Comparison of ENCODE assay signal across 17 cellular contexts in genomic region chr18:75158465-75159237, GRCh38. TPM values are rescaled to one million over a fixed set of nuclear protein-coding genes. Genes with fewer than 3 reads are reported as not detected.
DNase-seq lines count a peak whose midpoint lies in the region; ATAC-seq and TF ChIP-seq lines count a peak whose summit lies in the region.
"Had no signal": no experiment of that assay in that cellular context is flagged by ENCODE, and none has a peak within 500 bp of the region (broad histone marks: within the 10 kb centered on the region; RNA-seq: fewer than 3 reads in every experiment).

No MANE protein-coding gene starts in this region.

- in situ Hi-C loops in brain microvascular endothelial cell (cut with HindIII; ENCODE audit: low pct_ligation_motif_present, low sequenced_read_pairs) = no loop called here

- H3K4me3 Mint-ChIP-seq in activated naive CD8-positive, alpha-beta T cell treated with anti-CD3 and anti-CD28 coated beads for 36 hours = no peak overlapping the region
- H3K4me3 Mint-ChIP-seq in activated naive CD8-positive, alpha-beta T cell treated with anti-CD3 and anti-CD28 coated beads, Interleukin-2, amount 50 U/mL, for 24 hours = no peak overlapping the region
- H3K4me3 Mint-ChIP-seq: H9 had no signal

- TF ChIP-seq POLR2A in esophagus muscularis mucosa (IDR thresholded peaks at IDR 0.05; ENCODE audit: low read depth) = no peak
- TF ChIP-seq POLR2A in spleen (IDR thresholded peaks at IDR 0.05) = no peak

- H3K27ac ChIP-seq in esophagus muscularis mucosa (replicated peaks in 1 of 4) (no peak overlapping the region), trophoblast cell (ENCODE audit: low read depth, low read length) (no peak overlapping the region), spleen (no peak overlapping the region), brain microvascular endothelial cell (no peak overlapping the region)
- H3K27ac ChIP-seq: 22Rv1 had no signal

- no peak overlapping the region for H3K18ac ChIP-seq in trophoblast cell (ENCODE audit: low read length)

- no peak overlapping the region for H4K8ac ChIP-seq in trophoblast cell (ENCODE audit: low read depth, low read length)

- no peaks in the 10 kb centered on the region for H3K79me2 ChIP-seq in trophoblast cell (ENCODE audit: control insufficient read depth, insufficient read depth, low read length, poor library complexity)

- no peaks in the 10 kb centered on the region for H3K9me3 Mint-ChIP-seq in activated naive CD8-positive, alpha-beta T cell treated with anti-CD3 and anti-CD28 coated beads for 36 hours
- peaks cover 4% of the 10 kb centered on the region for H3K9me3 Mint-ChIP-seq in activated naive CD8-positive, alpha-beta T cell treated with anti-CD3 and anti-CD28 coated beads, Interleukin-2, amount 50 U/mL, for 24 hours

- H2AK5ac ChIP-seq in trophoblast cell (ENCODE audit: low read length) = no peak overlapping the region

- no peak for TF ChIP-seq EP300 in esophagus muscularis mucosa (IDR thresholded peaks at IDR 0.05)

- peak overlapping the region; percentile 32 for H3K27ac Mint-ChIP-seq in activated naive CD8-positive, alpha-beta T cell treated with anti-CD3 and anti-CD28 coated beads for 36 hours
- no peak overlapping the region for H3K27ac Mint-ChIP-seq in activated naive CD8-positive, alpha-beta T cell treated with anti-CD3 and anti-CD28 coated beads, Interleukin-2, amount 50 U/mL, for 24 hours

- H3K27me3 ChIP-seq in esophagus muscularis mucosa (peaks cover 0 to 5% (median 0%) of the 10 kb centered on the region in 4 donors), trophoblast cell (ENCODE audit: insufficient read depth, low read length) (no peaks in the 10 kb centered on the region), spleen (replicated peaks in 1 of 7) (peaks cover 0 to 4% (median 0%) of the 10 kb centered on the region in 7 donors), brain microvascular endothelial cell (replicated peaks) (peaks cover 3% of the 10 kb centered on the region)

- H4K12ac ChIP-seq in trophoblast cell (ENCODE audit: low read depth, low read length) = no peak overlapping the region

- H3K9me3 ChIP-seq in esophagus muscularis mucosa = no peaks in the 10 kb centered on the region
- H3K9me3 ChIP-seq in trophoblast cell (ENCODE audit: insufficient read depth, low read depth, low read length) = peaks cover 11% of the 10 kb centered on the region
- peaks cover 0 to 4% (median 0%) of the 10 kb centered on the region in 8 donors for H3K9me3 ChIP-seq in spleen

- intact Hi-C loops in esophagus muscularis mucosa (cut with DNase I) = no loop called here
- intact Hi-C loops in spleen (cut with DNase I; ENCODE audit: low total_unique reads) = no loop called here
- intact Hi-C loops in posterior vena cava (cut with DNase I) = no loop called here

- no peaks in the 10 kb centered on the region for H3K36me3 ChIP-seq in esophagus muscularis mucosa
- H3K36me3 ChIP-seq in trophoblast cell (ENCODE audit: control insufficient read depth in 1 of 2, insufficient read depth in 2 of 2, low read length in 2 of 2) = no peaks in the 10 kb centered on the region
- H3K36me3 ChIP-seq in spleen = no peaks in the 10 kb centered on the region
- no peaks in the 10 kb centered on the region for H3K36me3 ChIP-seq in brain microvascular endothelial cell (replicated peaks)

- H3K23ac ChIP-seq in trophoblast cell (ENCODE audit: low read length) = no peak overlapping the region

- H3K4me1 ChIP-seq in esophagus muscularis mucosa (peaks cover 9 to 26% (median 20%) of the 10 kb centered on the region in 4 donors), trophoblast cell (ENCODE audit: control insufficient read depth in 1 of 2, insufficient read depth in 2 of 2, low read length in 2 of 2) (no peaks in the 10 kb centered on the region), spleen (peaks cover 0 to 18% (median 11%) of the 10 kb centered on the region in 6 donors)

- ATAC-seq in activated naive CD8-positive, alpha-beta T cell treated with anti-CD3 and anti-CD28 coated beads, Interleukin-2, amount 50 U/mL, for 24 hours = no peak
- ATAC-seq in HG03439 (IDR thresholded peaks at IDR 0.05; ENCODE audit: unreplicated experiment) = no peak
- ATAC-seq: Panc1 had no signal

- H3K4me3 ChIP-seq in esophagus muscularis mucosa (no peak overlapping the region), trophoblast cell (ENCODE audit: low read depth, low read length) (peak overlapping the region; percentile 11), spleen (no peak overlapping the region), brain microvascular endothelial cell (ENCODE audit: low read depth, low read length) (no peak overlapping the region)

- no peak overlapping the region for H2BK120ac ChIP-seq in trophoblast cell (ENCODE audit: insufficient read depth, low read length, poor library complexity)

- no peak overlapping the region for H3K14ac ChIP-seq in trophoblast cell (ENCODE audit: low read length)

- peaks cover 8% of the 10 kb centered on the region for H3K4me1 Mint-ChIP-seq in activated naive CD8-positive, alpha-beta T cell treated with anti-CD3 and anti-CD28 coated beads for 36 hours
- peaks cover 7% of the 10 kb centered on the region for H3K4me1 Mint-ChIP-seq in activated naive CD8-positive, alpha-beta T cell treated with anti-CD3 and anti-CD28 coated beads, Interleukin-2, amount 50 U/mL, for 24 hours

- WGBS in esophagus muscularis mucosa = 96% methylated on average over 20 of the region's 24 CpGs
- no CpG with 5 or more reads among the region's 24 CpGs for whole genome bisulfite sequencing in trophoblast cell (ENCODE audit: extremely low coverage, insufficient coverage, insufficient read length)
- 91 to 94% (median 93%) methylated on average over 24 of the region's 24 CpGs for WGBS in spleen, 5 donors

- DNase-seq in activated naive CD8-positive, alpha-beta T cell treated with anti-CD3 and anti-CD28 coated beads for 36 hours = no peak
- DNase-seq in activated naive CD8-positive, alpha-beta T cell treated with anti-CD3 and anti-CD28 coated beads, Interleukin-2, amount 50 U/mL, for 24 hours = no peak
- DNase-seq in esophagus muscularis mucosa (ENCODE audit: extremely low spot score) (peak; percentile 90), trophoblast cell (no peak), spleen (no peak), posterior vena cava (ENCODE audit: low spot score) (no peak), brain microvascular endothelial cell (no peak)
- DNase-seq: AML-193, COR-L47, H9, NCI-H1105 treated with DMSO at 0.1 percent for 48 hours, NCI-H1694, NCI-H2081 treated with DMSO at 0.1 percent for 48 hours, NCI-H446 treated with DMSO at 0.1 percent for 48 hours had no signal

- no peaks in the 10 kb centered on the region for H3K79me1 ChIP-seq in trophoblast cell (ENCODE audit: low read length)

- H3K27me3 Mint-ChIP-seq in activated naive CD8-positive, alpha-beta T cell treated with anti-CD3 and anti-CD28 coated beads for 36 hours = no peaks in the 10 kb centered on the region
- no peaks in the 10 kb centered on the region for H3K27me3 Mint-ChIP-seq in activated naive CD8-positive, alpha-beta T cell treated with anti-CD3 and anti-CD28 coated beads, Interleukin-2, amount 50 U/mL, for 24 hours

- H4K91ac ChIP-seq in trophoblast cell (ENCODE audit: low read depth, low read length) = no peak overlapping the region

- no peak overlapping the region for H3K9ac ChIP-seq in trophoblast cell (ENCODE audit: low read length)

- no peak overlapping the region for H2BK5ac ChIP-seq in trophoblast cell (ENCODE audit: low read depth, low read length, poor library complexity)

- no peak overlapping the region for H3K4ac ChIP-seq in trophoblast cell (ENCODE audit: low read depth, low read length)

- TF ChIP-seq CTCF in esophagus muscularis mucosa (IDR thresholded peaks at IDR 0.05) (no peak), spleen (IDR thresholded peaks at IDR 0.05 in 8 of 11, conservative IDR thresholded peaks at IDR 0.05 in 3 of 11) (no peak), brain microvascular endothelial cell (IDR thresholded peaks at IDR 0.05; ENCODE audit: low read depth, low read length, missing control alignments) (no peak)

- H3K36me3 Mint-ChIP-seq in activated naive CD8-positive, alpha-beta T cell treated with anti-CD3 and anti-CD28 coated beads for 36 hours = peaks cover 2% of the 10 kb centered on the region
- no peaks in the 10 kb centered on the region for H3K36me3 Mint-ChIP-seq in activated naive CD8-positive, alpha-beta T cell treated with anti-CD3 and anti-CD28 coated beads, Interleukin-2, amount 50 U/mL, for 24 hours (ENCODE audit: low read depth)

- H2BK12ac ChIP-seq in trophoblast cell (ENCODE audit: low read length) = no peak overlapping the region

- no peak overlapping the region for H2AFZ ChIP-seq in trophoblast cell (ENCODE audit: insufficient read depth, low read length, poor library complexity)

- H3K4me2 ChIP-seq in trophoblast cell (ENCODE audit: low read length) = no peak overlapping the region

RNA-seq across cellular contexts. Expression of gene PTGR3, which starts 50.3 kb away (rescaled TPM):
- 10 to 100 TPM; 20.2 to 23.2 TPM for total RNA-seq in activated naive CD8-positive, alpha-beta T cell treated with anti-CD3 and anti-CD28 coated beads for 36 hours
- total RNA-seq in esophagus muscularis mucosa (10 to 100 TPM in 3 of 4 donors, 1 to 10 TPM in 1; 9.6 to 27.5 (median 20.1) TPM), spleen (10 to 100 TPM; 23.6 to 43.8 (median 36.7) TPM), posterior vena cava (10 to 100 TPM; 13.7 to 15.8 TPM)
- polyA plus RNA-seq in trophoblast cell (2013) = 2.7 and 3.5 TPM in 2 replicates
- 10 to 100 TPM; 11.1 to 16.8 (median 12.3) TPM for polyA plus RNA-seq in spleen

RNA-seq across cellular contexts. Expression of gene TSHZ1, which starts 51.9 kb away (rescaled TPM):
- total RNA-seq in activated naive CD8-positive, alpha-beta T cell treated with anti-CD3 and anti-CD28 coated beads for 36 hours = 10 to 100 TPM; 11.2 to 11.4 TPM
- total RNA-seq in esophagus muscularis mucosa (10 to 100 TPM; 17.9 to 41.7 (median 32.2) TPM), spleen (10 to 100 TPM; 14.9 to 26.4 (median 19.7) TPM), posterior vena cava (10 to 100 TPM; 18.5 to 19.0 TPM)
- 1.2 and 1.4 TPM in 2 replicates for polyA plus RNA-seq in trophoblast cell (2013)
- polyA plus RNA-seq in spleen = 1 to 10 TPM; 4.1 to 6.1 (median 4.2) TPM
